Comparison of ENCODE assay signal across 25 cellular contexts in the genomic region with DNA sequence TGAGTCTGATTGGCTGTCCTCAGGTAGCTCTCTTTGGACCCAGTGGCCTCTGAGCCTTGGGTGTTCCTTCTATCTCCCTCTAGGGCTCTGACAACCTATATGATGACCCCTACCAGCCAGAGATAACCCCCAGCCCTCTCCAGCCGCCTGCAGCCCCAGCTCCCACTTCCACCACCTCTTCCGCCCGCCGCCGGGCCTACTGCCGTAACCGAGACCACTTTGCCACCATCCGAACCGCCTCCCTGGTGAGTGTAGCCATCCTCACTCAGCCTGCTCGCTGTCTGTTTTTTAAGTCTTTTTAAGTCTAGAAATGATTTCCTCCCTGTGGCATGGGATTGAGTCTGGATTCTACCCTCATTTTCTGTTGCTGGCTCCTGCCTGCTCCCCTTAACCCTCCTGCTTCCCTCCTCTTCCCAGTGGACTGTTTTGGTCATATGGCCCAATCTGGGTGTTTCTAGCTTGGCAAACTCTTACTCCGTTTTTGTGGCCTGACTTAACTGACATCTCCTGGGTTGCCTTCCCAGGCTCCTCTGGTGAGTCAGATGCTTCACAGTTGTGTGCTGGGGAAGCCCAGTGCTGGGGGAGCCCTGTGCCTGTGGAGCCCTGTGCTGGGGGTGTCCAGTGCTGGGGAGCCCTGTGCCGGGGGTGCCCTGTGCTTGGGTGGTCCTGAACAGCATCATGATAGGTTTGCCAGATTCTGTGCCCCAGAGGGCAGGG. TPM values are rescaled to one million over a fixed set of nuclear protein-coding genes. Genes with fewer than 3 reads are reported as not detected.
DNase-seq lines count a peak whose midpoint lies in the region; ATAC-seq and TF ChIP-seq lines count a peak whose summit lies in the region.
"Had no signal": no experiment of that assay in that cellular context is flagged by ENCODE, and none has a peak within 500 bp of the region (broad histone marks: within the 10 kb centered on the region; RNA-seq: fewer than 3 reads in every experiment).

No MANE protein-coding gene starts in this region.

- peaks cover 100% of the 10 kb centered on the region for H3K36me3 ChIP-seq in lower lobe of right lung
- peaks cover 98% of the 10 kb centered on the region for H3K36me3 ChIP-seq in upper lobe of right lung
- H3K36me3 ChIP-seq in SK-N-SH (replicated peaks in 1 of 2; ENCODE audit: control insufficient read depth in 1 of 2, insufficient read depth in 2 of 2, low read length in 1 of 2): peaks cover 40 to 99% of the 10 kb centered on the region in 2 experiments

- no peak overlapping the region for H3K4me3 ChIP-seq in lower lobe of right lung
- H3K4me3 ChIP-seq in upper lobe of right lung: no peak overlapping the region
- H3K4me3 ChIP-seq in SK-N-SH (ENCODE audit: low read depth in 2 of 2, low read length in 1 of 2): no peak overlapping the region
- H3K4me3 ChIP-seq: lung, right lobe of liver had no signal

- DNase-seq in Right ventricle myocardium superior (peak; percentile 35), left cardiac atrium (no peak), astrocyte of the hippocampus (ENCODE audit: low read depth, low spot score) (peak; percentile 34), lower lobe of right lung (peak; percentile 41), upper lobe of right lung (no peak), SK-N-SH (no peak)
- no peak for DNase-seq in activated T-cell treated with anti-CD3 and anti-CD28 coated beads, Interleukin-2, amount 50 U/mL, for 4 hours
- DNase-seq: activated CD4-positive, alpha-beta T cell treated with anti-CD3 and anti-CD28 coated beads, Interleukin-2, amount 50 U/mL, for 48 hours; activated CD4-positive, CD25-positive, alpha-beta regulatory T cell; activated CD8-positive, alpha-beta memory T cell treated with anti-CD3 and anti-CD28 coated beads, Interleukin-2, amount 50 U/mL, for 4 hours; activated naive CD8-positive, alpha-beta T cell treated with anti-CD3 and anti-CD28 coated beads, Interleukin-2, amount 10 ng/mL, durations not matched to agents 7 days and 5 days; COR-L47; effector CD8-positive, alpha-beta T cell; GF-D8; Karpas-422; NCI-H187; NCI-H2227 treated with DMSO at 0.1 percent for 48 hours; NCI-H748 treated with DMSO at 0.1 percent for 48 hours; stimulated activated CD4-positive, alpha-beta T cell treated with anti-CD3 and anti-CD28 coated beads, Interleukin-15, amount 100 ng/mL, for 24 hours had no signal

- TF ChIP-seq EP300 in SK-N-SH (IDR thresholded peaks at IDR 0.05; ENCODE audit: borderline replicate concordance in 1 of 2, low read depth in 1 of 2, low read length in 1 of 2): no peak

- no peaks in the 10 kb centered on the region for H3K9me2 ChIP-seq in SK-N-SH

- TF ChIP-seq CTCF in lower lobe of right lung (IDR thresholded peaks at IDR 0.05) (no peak), upper lobe of right lung (IDR thresholded peaks at IDR 0.05) (no peak), SK-N-SH (IDR thresholded peaks at IDR 0.05) (no peak)

- no peaks in the 10 kb centered on the region for H3F3A ChIP-seq in SK-N-SH (replicated peaks; ENCODE audit: insufficient read depth)

- CTCF ChIA-PET in SK-N-SH (lab: Yijun Ruan, JAX): no interaction called here

- no peak overlapping the region for H3K4me2 ChIP-seq in SK-N-SH

- no peak overlapping the region for H2AFZ ChIP-seq in SK-N-SH (ENCODE audit: low read depth)

- no peaks in the 10 kb centered on the region for H4K20me1 ChIP-seq in SK-N-SH (ENCODE audit: insufficient read depth)

- H3K27me3 Mint-ChIP-seq in activated T-cell treated with anti-CD3 and anti-CD28 coated beads, Interleukin-2, amount 50 U/mL, for 4 hours (ENCODE audit: low read depth): no peaks in the 10 kb centered on the region
- H3K27me3 Mint-ChIP-seq: activated naive CD8-positive, alpha-beta T cell treated with anti-CD3 and anti-CD28 coated beads, Interleukin-2, amount 10 ng/mL, durations not matched to agents 7 days and 5 days; activated T-helper 17 cell treated with anti-CD3 and anti-CD28 coated beads, Interleukin-2, amount 50 U/mL, for 72 hours; type B pancreatic cell had no signal

- TF ChIP-seq RAD21 in SK-N-SH (IDR thresholded peaks at IDR 0.05; ENCODE audit: low read length): no peak

- no peaks in the 10 kb centered on the region for H3K4me1 Mint-ChIP-seq in activated T-cell treated with anti-CD3 and anti-CD28 coated beads, Interleukin-2, amount 50 U/mL, for 4 hours (ENCODE audit: low read depth)
- H3K4me1 Mint-ChIP-seq: activated naive CD8-positive, alpha-beta T cell treated with anti-CD3 and anti-CD28 coated beads, Interleukin-2, amount 10 ng/mL, durations not matched to agents 7 days and 5 days; activated T-helper 17 cell treated with anti-CD3 and anti-CD28 coated beads, Interleukin-2, amount 50 U/mL, for 72 hours; brain had no signal

- ATAC-seq in Right ventricle myocardium superior (ENCODE audit: poor library complexity) (no peak), left cardiac atrium (no peak), lower lobe of right lung (peak in 1 of 2 donors; percentile 23), upper lobe of right lung (peak; percentile 4), GM18870 (IDR thresholded peaks at IDR 0.05; ENCODE audit: unreplicated experiment) (no peak)
- ATAC-seq in activated T-cell treated with anti-CD3 and anti-CD28 coated beads, Interleukin-2, amount 50 U/mL, for 4 hours: no peak
- ATAC-seq: activated T-helper 17 cell treated with anti-CD3 and anti-CD28 coated beads, Interleukin-2, amount 50 U/mL, for 72 hours; right lobe of liver had no signal

- 92% methylated on average over 12 of the region's 12 CpGs for WGBS in SK-N-SH (ENCODE audit: low lambda C conversion rate)

- H3K4me3 Mint-ChIP-seq in activated T-cell treated with anti-CD3 and anti-CD28 coated beads, Interleukin-2, amount 50 U/mL, for 4 hours: no peak overlapping the region
- H3K4me3 Mint-ChIP-seq: activated naive CD8-positive, alpha-beta T cell treated with anti-CD3 and anti-CD28 coated beads, Interleukin-2, amount 10 ng/mL, durations not matched to agents 7 days and 5 days; activated T-helper 17 cell treated with anti-CD3 and anti-CD28 coated beads, Interleukin-2, amount 50 U/mL, for 72 hours; brain; type B pancreatic cell had no signal

- no peaks in the 10 kb centered on the region for H3K9me3 Mint-ChIP-seq in activated T-cell treated with anti-CD3 and anti-CD28 coated beads, Interleukin-2, amount 50 U/mL, for 4 hours
- H3K9me3 Mint-ChIP-seq: activated naive CD8-positive, alpha-beta T cell treated with anti-CD3 and anti-CD28 coated beads, Interleukin-2, amount 10 ng/mL, durations not matched to agents 7 days and 5 days; activated T-helper 17 cell treated with anti-CD3 and anti-CD28 coated beads, Interleukin-2, amount 50 U/mL, for 72 hours; brain; type B pancreatic cell had no signal

- no peaks in the 10 kb centered on the region for H3K27me3 ChIP-seq in lower lobe of right lung (ENCODE audit: low read depth)
- no peaks in the 10 kb centered on the region for H3K27me3 ChIP-seq in upper lobe of right lung
- H3K27me3 ChIP-seq in SK-N-SH (ENCODE audit: insufficient read depth): no peaks in the 10 kb centered on the region
- H3K27me3 ChIP-seq: right lobe of liver had no signal

- POLR2A ChIA-PET in SK-N-SH (lab: Yijun Ruan, JAX): interaction anchor here (1.0 kb wide), 1 partner anchor 10 kb away, joined by 3 read pairs; no protein-coding TSS in a partner anchor

- intact Hi-C loops in Right ventricle myocardium superior (cut with DNase I): no loop called here
- intact Hi-C loops in left cardiac atrium (cut with DNase I): no loop called here
- intact Hi-C loops in lower lobe of right lung (cut with DNase I): no loop called here
- intact Hi-C loops in upper lobe of right lung (cut with DNase I): no loop called here

- no peaks in the 10 kb centered on the region for H3K9me3 ChIP-seq in lower lobe of right lung
- H3K9me3 ChIP-seq in upper lobe of right lung: no peaks in the 10 kb centered on the region
- no peaks in the 10 kb centered on the region for H3K9me3 ChIP-seq in SK-N-SH
- H3K9me3 ChIP-seq: right lobe of liver had no signal

- peaks cover 35% of the 10 kb centered on the region for H3K4me1 ChIP-seq in lower lobe of right lung
- peaks cover 13% of the 10 kb centered on the region for H3K4me1 ChIP-seq in upper lobe of right lung
- H3K4me1 ChIP-seq in SK-N-SH (ENCODE audit: control insufficient read depth in 1 of 2, insufficient read depth in 2 of 2, low read depth in 1 of 2, low read length in 1 of 2): no peaks in the 10 kb centered on the region
- H3K4me1 ChIP-seq: right lobe of liver had no signal

- peak overlapping the region; percentile 44 for H3K27ac ChIP-seq in lower lobe of right lung
- H3K27ac ChIP-seq in upper lobe of right lung: peak overlapping the region; percentile 43
- no peak overlapping the region for H3K27ac ChIP-seq in SK-N-SH (ENCODE audit: low read depth in 2 of 2, low read length in 1 of 2)
- H3K27ac ChIP-seq: right lobe of liver had no signal

- peaks cover 62% of the 10 kb centered on the region for H3K36me3 Mint-ChIP-seq in activated T-cell treated with anti-CD3 and anti-CD28 coated beads, Interleukin-2, amount 50 U/mL, for 4 hours (ENCODE audit: insufficient read depth)

- no peak overlapping the region for H3K9ac ChIP-seq in SK-N-SH

- H3K79me2 ChIP-seq in SK-N-SH (ENCODE audit: insufficient read depth): no peaks in the 10 kb centered on the region

RNA-seq across cellular contexts. Expression of a gene that starts 9.9 kb away (rescaled TPM):
- total RNA-seq in Right ventricle myocardium superior (29.7 TPM), left cardiac atrium (10 to 100 TPM; 33.6 to 45.8 TPM), lower lobe of right lung (66.2 TPM), upper lobe of right lung (75.4 TPM)
- total RNA-seq in activated T-cell treated with anti-CD3 and anti-CD28 coated beads, Interleukin-2, amount 50 U/mL, for 4 hours: 10 to 100 TPM; 34.9 to 37.9 (median 37.8) TPM
- 21.9 and 23.1 TPM in 2 replicates for polyA plus RNA-seq in SK-N-SH (2012; rRNA removed)
- polyA plus RNA-seq in SK-N-SH (2012; cell fraction: cytosol; rRNA removed): 7.2 and 11.2 TPM in 2 replicates
- 59.6 and 71.3 TPM in 2 replicates for polyA plus RNA-seq in SK-N-SH (2012; cell fraction: nucleus; rRNA removed)

RNA-seq across cellular contexts. Expression of a gene that starts 11.8 kb away (rescaled TPM):
- total RNA-seq in Right ventricle myocardium superior (19.5 TPM), left cardiac atrium (10 to 100 TPM; 13.0 to 18.4 TPM), lower lobe of right lung (22.1 TPM), upper lobe of right lung (20.3 TPM)
- total RNA-seq in activated T-cell treated with anti-CD3 and anti-CD28 coated beads, Interleukin-2, amount 50 U/mL, for 4 hours: 10 to 100 TPM; 43.4 to 52.5 (median 50.7) TPM
- polyA plus RNA-seq in SK-N-SH (2012; rRNA removed): 15.4 and 18.9 TPM in 2 replicates
- polyA plus RNA-seq in SK-N-SH (2012; cell fraction: cytosol; rRNA removed): 10.2 and 14.3 TPM in 2 replicates
- polyA plus RNA-seq in SK-N-SH (2012; cell fraction: nucleus; rRNA removed): 10.6 and 15.2 TPM in 2 replicates

RNA-seq across cellular contexts. Expression of a gene that starts 12.5 kb away (rescaled TPM):
- total RNA-seq in Right ventricle myocardium superior (28.0 TPM), left cardiac atrium (10 to 100 TPM; 33.6 to 35.9 TPM), lower lobe of right lung (58.4 TPM), upper lobe of right lung (65.3 TPM)
- 100 to 1,000 TPM; 103 to 113 (median 112) TPM for total RNA-seq in activated T-cell treated with anti-CD3 and anti-CD28 coated beads, Interleukin-2, amount 50 U/mL, for 4 hours
- polyA plus RNA-seq in SK-N-SH (2012; rRNA removed): 43.9 and 46.6 TPM in 2 replicates
- polyA plus RNA-seq in SK-N-SH (2012; cell fraction: cytosol; rRNA removed): 45.0 and 50.1 TPM in 2 replicates
- polyA plus RNA-seq in SK-N-SH (2012; cell fraction: nucleus; rRNA removed): 98.2 and 102 TPM in 2 replicates

RNA-seq across cellular contexts. Expression of a gene that starts 21.7 kb away (rescaled TPM):
- total RNA-seq in Right ventricle myocardium superior (70.6 TPM), left cardiac atrium (10 to 100 TPM; 73.8 to 78.8 TPM), lower lobe of right lung (148 TPM), upper lobe of right lung (133 TPM)
- 10 to 100 TPM; 19.3 to 30.8 (median 27.7) TPM for total RNA-seq in activated T-cell treated with anti-CD3 and anti-CD28 coated beads, Interleukin-2, amount 50 U/mL, for 4 hours
- polyA plus RNA-seq in SK-N-SH (2012; rRNA removed): 95.0 and 101 TPM in 2 replicates
- polyA plus RNA-seq in SK-N-SH (2012; cell fraction: cytosol; rRNA removed): 66.9 and 81.3 TPM in 2 replicates
- 186 and 201 TPM in 2 replicates for polyA plus RNA-seq in SK-N-SH (2012; cell fraction: nucleus; rRNA removed)

RNA-seq across cellular contexts. Expression of a gene that starts 27.2 kb away (rescaled TPM):
- total RNA-seq in Right ventricle myocardium superior (0.13 TPM), left cardiac atrium (under 1 TPM; 0.63 to 0.77 TPM), lower lobe of right lung (6.4 TPM), upper lobe of right lung (2.6 TPM)
- 1 to 10 TPM in 2 of 3 donors, under 1 TPM in 1; 0.49 to 2.5 (median 1.1) TPM for total RNA-seq in activated T-cell treated with anti-CD3 and anti-CD28 coated beads, Interleukin-2, amount 50 U/mL, for 4 hours
- 10.3 and 10.4 TPM in 2 replicates for polyA plus RNA-seq in SK-N-SH (2012; rRNA removed)
- 2.3 and 4.3 TPM in 2 replicates for polyA plus RNA-seq in SK-N-SH (2012; cell fraction: cytosol; rRNA removed)
- polyA plus RNA-seq in SK-N-SH (2012; cell fraction: nucleus; rRNA removed): 58.4 and 67.6 TPM in 2 replicates
- total RNA-seq: activated naive CD8-positive, alpha-beta T cell treated with anti-CD3 and anti-CD28 coated beads, Interleukin-2, amount 10 ng/mL, durations not matched to agents 7 days and 5 days had no signal

Comparison
In these comparisons a context has a peak if more than half of its experiments do, and no peak if none do; other contexts are left out.
1. DNase-seq: peak in Right ventricle myocardium superior (single experiment), astrocyte of the hippocampus (single experiment) and lower lobe of right lung (single experiment); none in left cardiac atrium (single experiment), upper lobe of right lung (single experiment), activated T-cell treated with anti-CD3 and anti-CD28 coated beads, Interleukin-2, amount 50 U/mL, for 4 hours (single experiment) and SK-N-SH (single experiment).
2. H3K27ac ChIP-seq: peak in lower lobe of right lung (single experiment) and upper lobe of right lung (single experiment); none in SK-N-SH (0 of 2).